In the genomic region with DNA sequence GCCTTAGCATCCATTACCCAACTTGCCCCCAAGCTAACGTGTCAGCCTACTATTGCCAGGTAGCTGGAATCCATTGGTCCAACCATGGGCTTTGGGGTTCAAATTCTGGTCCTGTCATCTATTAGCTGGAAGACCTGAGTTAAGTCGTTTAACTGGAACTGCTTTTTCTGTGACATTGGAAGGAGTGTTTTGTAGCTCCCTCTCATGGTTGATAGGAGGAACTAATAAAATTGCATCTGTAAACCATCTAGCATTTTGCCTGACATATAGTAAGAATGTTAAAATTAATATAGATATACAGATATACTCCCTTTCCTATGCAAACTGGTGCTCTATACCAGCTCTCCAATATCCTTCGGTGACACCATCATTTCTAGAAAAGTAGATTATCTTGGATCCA, we compare ENCODE assay signal across 13 cellular contexts. TPM values are rescaled to one million over a fixed set of nuclear protein-coding genes. Genes with fewer than 3 reads are reported as not detected.
DNase-seq lines count a peak whose midpoint lies in the region; ATAC-seq and TF ChIP-seq lines count a peak whose summit lies in the region.
"Had no signal": no experiment of that assay in that cellular context is flagged by ENCODE, and none has a peak within 500 bp of the region (broad histone marks: within the 10 kb centered on the region; RNA-seq: fewer than 3 reads in every experiment).

No MANE protein-coding gene starts in this region.

- no peak for TF ChIP-seq POLR2A in body of pancreas (IDR thresholded peaks at IDR 0.05)

- no peak overlapping the region for H3K4me2 ChIP-seq in neural cell (ENCODE audit: low read length)

- H3K9ac ChIP-seq in neural cell (ENCODE audit: low read length): no peak overlapping the region

- no peaks in the 10 kb centered on the region for H3K4me1 ChIP-seq in body of pancreas

- no peaks in the 10 kb centered on the region for H3K9me2 ChIP-seq in neural cell (ENCODE audit: insufficient read depth, low read length)

- ATAC-seq in body of pancreas (peak; percentile 47), HG03571 (IDR thresholded peaks at IDR 0.05; ENCODE audit: unreplicated experiment) (no peak), HG02970 (IDR thresholded peaks at IDR 0.05; ENCODE audit: low FRiP score, unreplicated experiment) (no peak)

- no peak for TF ChIP-seq RAD21 in neural cell (conservative IDR thresholded peaks at IDR 0.05)

- no peaks in the 10 kb centered on the region for H3K27me3 ChIP-seq in body of pancreas
- no peaks in the 10 kb centered on the region for H3K27me3 ChIP-seq in neural cell (ENCODE audit: insufficient read depth, low read depth, low read length)
- H3K27me3 ChIP-seq: testis had no signal

- WGBS in body of pancreas, 2 donors: 33 to 37% methylated on average over 3 of the region's 3 CpGs

- H2AFZ ChIP-seq in neural cell (ENCODE audit: low read depth, low read length): no peak overlapping the region

- no peaks in the 10 kb centered on the region for H3K36me3 ChIP-seq in body of pancreas (replicated peaks in 1 of 2; ENCODE audit: insufficient read depth in 1 of 2, low read depth in 2 of 2)
- no peaks in the 10 kb centered on the region for H3K36me3 ChIP-seq in neural cell (ENCODE audit: insufficient read depth, low read length)

- no peaks in the 10 kb centered on the region for H3K79me2 ChIP-seq in neural cell (replicated peaks; ENCODE audit: insufficient read depth, low read length)

- H3K9me3 ChIP-seq in body of pancreas (no peaks in the 10 kb centered on the region), neural cell (ENCODE audit: low read length) (no peaks in the 10 kb centered on the region)
- H3K9me3 ChIP-seq: testis had no signal

- no peak overlapping the region for H3K4me3 ChIP-seq in body of pancreas
- no peak overlapping the region for H3K4me3 ChIP-seq in neural cell (ENCODE audit: low read length)
- H3K4me3 ChIP-seq: testis had no signal

- no peak for TF ChIP-seq EP300 in neural cell (conservative IDR thresholded peaks at IDR 0.05; ENCODE audit: poor library complexity, severe bottlenecking)

- H4K20me1 ChIP-seq in neural cell (ENCODE audit: insufficient read depth): no peaks in the 10 kb centered on the region

- H3K27ac ChIP-seq in body of pancreas: no peak overlapping the region
- H3K27ac ChIP-seq in neural cell (ENCODE audit: low read length): no peak overlapping the region
- H3K27ac ChIP-seq: testis had no signal

- no peaks in the 10 kb centered on the region for H3F3A ChIP-seq in neural cell (ENCODE audit: insufficient read depth, low read length, poor library complexity, severe bottlenecking)

- intact Hi-C loops in body of pancreas (cut with DNase I): no loop called here

- DNase-seq in DMS53 (lab: John Stamatoyannopoulos, UW) (peak; percentile 31), DMS53 treated with DMSO at 0.1 percent for 48 hours (lab: John Stamatoyannopoulos, UW; ENCODE audit: unreplicated experiment) (no peak), LHCN-M2 (ENCODE audit: low read depth) (peak; percentile 59), body of pancreas (no peak), NCI-H2227 (lab: John Stamatoyannopoulos, UW; ENCODE audit: unreplicated experiment) (no peak)
- DNase-seq: 8988T; activated B cell treated with CpG ODN at 0.5 μM for 24 hours; NCI-H526 treated with DMSO at 0.1 percent for 48 hours; stimulated activated CD4-positive, alpha-beta T cell treated with anti-CD3 and anti-CD28 coated beads, Interleukin-4, amount 100 ng/mL, for 1 hour; testis had no signal

- TF ChIP-seq CTCF in body of pancreas (IDR thresholded peaks at IDR 0.05): peak in 3 of 7 experiments; percentile 13 to 28 (median 19)
- peak; percentile 20 for TF ChIP-seq CTCF in neural cell (IDR thresholded peaks at IDR 0.05; ENCODE audit: poor library complexity, severe bottlenecking)

TF ChIP-seq in neural cell, 6 proteins besides CTCF, POLR2A, EP300 and RAD21:
- TF ChIP-seq EZH2 (IDR thresholded peaks at IDR 0.05; ENCODE audit: borderline replicate concordance, insufficient read depth, low read length, poor library complexity, severe bottlenecking): no peak
- TF ChIP-seq, protein P1, sequence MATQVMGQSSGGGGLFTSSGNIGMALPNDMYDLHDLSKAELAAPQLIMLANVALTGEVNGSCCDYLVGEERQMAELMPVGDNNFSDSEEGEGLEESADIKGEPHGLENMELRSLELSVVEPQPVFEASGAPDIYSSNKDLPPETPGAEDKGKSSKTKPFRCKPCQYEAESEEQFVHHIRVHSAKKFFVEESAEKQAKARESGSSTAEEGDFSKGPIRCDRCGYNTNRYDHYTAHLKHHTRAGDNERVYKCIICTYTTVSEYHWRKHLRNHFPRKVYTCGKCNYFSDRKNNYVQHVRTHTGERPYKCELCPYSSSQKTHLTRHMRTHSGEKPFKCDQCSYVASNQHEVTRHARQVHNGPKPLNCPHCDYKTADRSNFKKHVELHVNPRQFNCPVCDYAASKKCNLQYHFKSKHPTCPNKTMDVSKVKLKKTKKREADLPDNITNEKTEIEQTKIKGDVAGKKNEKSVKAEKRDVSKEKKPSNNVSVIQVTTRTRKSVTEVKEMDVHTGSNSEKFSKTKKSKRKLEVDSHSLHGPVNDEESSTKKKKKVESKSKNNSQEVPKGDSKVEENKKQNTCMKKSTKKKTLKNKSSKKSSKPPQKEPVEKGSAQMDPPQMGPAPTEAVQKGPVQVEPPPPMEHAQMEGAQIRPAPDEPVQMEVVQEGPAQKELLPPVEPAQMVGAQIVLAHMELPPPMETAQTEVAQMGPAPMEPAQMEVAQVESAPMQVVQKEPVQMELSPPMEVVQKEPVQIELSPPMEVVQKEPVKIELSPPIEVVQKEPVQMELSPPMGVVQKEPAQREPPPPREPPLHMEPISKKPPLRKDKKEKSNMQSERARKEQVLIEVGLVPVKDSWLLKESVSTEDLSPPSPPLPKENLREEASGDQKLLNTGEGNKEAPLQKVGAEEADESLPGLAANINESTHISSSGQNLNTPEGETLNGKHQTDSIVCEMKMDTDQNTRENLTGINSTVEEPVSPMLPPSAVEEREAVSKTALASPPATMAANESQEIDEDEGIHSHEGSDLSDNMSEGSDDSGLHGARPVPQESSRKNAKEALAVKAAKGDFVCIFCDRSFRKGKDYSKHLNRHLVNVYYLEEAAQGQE (IDR thresholded peaks at IDR 0.05; ENCODE audit: borderline replicate concordance): no peak
- no peak for TF ChIP-seq POLR2AphosphoS5 (IDR thresholded peaks at IDR 0.05)
- no peak for TF ChIP-seq MXI1 (conservative IDR thresholded peaks at IDR 0.05; ENCODE audit: poor library complexity, severe bottlenecking)
- no peak for TF ChIP-seq TAF1 (IDR thresholded peaks at IDR 0.05; ENCODE audit: low read depth)
- TF ChIP-seq SMC3 (conservative IDR thresholded peaks at IDR 0.05; ENCODE audit: poor library complexity): no peak

RNA-seq across cellular contexts. Expression of gene SLF2, which starts 23.8 kb away (rescaled TPM):
- 66.2 and 120 TPM in 2 replicates for total RNA-seq in LHCN-M2 (2014; rRNA removed)
- 9.2 TPM for polyA plus RNA-seq in LHCN-M2 (2012)
- 10 to 100 TPM; 16.2 to 26.7 TPM for total RNA-seq in body of pancreas
- polyA plus RNA-seq in neural cell: 40.4 and 43.0 TPM in 2 replicates
- polyA minus RNA-seq in neural cell: 89.6 and 99.9 TPM in 2 replicates

Comparison
In these comparisons a context has a peak if more than half of its experiments do, and no peak if none do; other contexts are left out.
1. DNase-seq: peak in DMS53 (single experiment) and LHCN-M2 (single experiment); none in DMS53 treated with DMSO at 0.1 percent for 48 hours (single experiment), body of pancreas (0 of 4) and NCI-H2227 (single experiment).